Comparison of ENCODE assay signal across 1 cellular context in the genomic region with DNA sequence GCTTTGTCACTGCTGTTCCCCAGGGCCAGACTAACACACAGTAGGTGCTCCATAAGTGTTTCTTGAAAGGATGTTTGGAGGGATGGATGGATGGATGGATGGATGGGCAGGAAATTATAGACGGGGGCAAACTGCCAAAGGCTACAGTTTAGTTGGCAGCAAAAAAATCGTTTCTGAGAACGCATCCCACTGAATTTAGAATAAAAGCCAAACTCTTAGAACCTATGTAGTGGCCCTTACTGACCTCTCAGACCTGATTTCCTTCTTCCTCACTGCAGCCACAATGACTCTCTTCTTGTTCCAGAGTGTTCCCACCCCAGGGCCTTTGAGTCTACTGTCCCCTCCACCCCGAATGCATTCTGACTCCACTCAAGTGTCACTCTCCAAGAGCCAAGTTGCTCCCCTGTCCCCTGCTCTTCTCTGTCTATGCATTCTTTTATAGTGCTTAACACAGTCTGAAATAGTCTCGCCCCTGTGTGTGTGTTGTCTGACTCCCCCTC.
TF ChIP-seq lines count a peak whose summit lies in the region.

No MANE protein-coding gene starts in this region.

TF ChIP-seq in H1, 55 proteins besides CTCF, POLR2A, EP300 and RAD21:
- no peak for TF ChIP-seq POU5F1 (IDR thresholded peaks at IDR 0.05; ENCODE audit: low read depth, low read length)
- no peak for TF ChIP-seq HDAC6 (IDR thresholded peaks at IDR 0.05; ENCODE audit: low read depth, low read length)
- TF ChIP-seq GABPA (IDR thresholded peaks at IDR 0.05; ENCODE audit: borderline replicate concordance, insufficient read depth, low read length), result no peak
- no peak for TF ChIP-seq GTF2F1 (IDR thresholded peaks at IDR 0.05; ENCODE audit: borderline replicate concordance, low read depth, low read length)
- TF ChIP-seq EZH2 (IDR thresholded peaks at IDR 0.05; ENCODE audit: low read depth, low read length, severe bottlenecking), result no peak
- TF ChIP-seq BCL11A (IDR thresholded peaks at IDR 0.05; ENCODE audit: low read depth in 2 of 2, low read length in 2 of 2), result no peak
- TF ChIP-seq KDM1A (IDR thresholded peaks at IDR 0.05; ENCODE audit: borderline replicate concordance, low read length), result no peak
- TF ChIP-seq TAF1 (IDR thresholded peaks at IDR 0.05; ENCODE audit: low read depth, low read length), result no peak
- TF ChIP-seq SP1 (IDR thresholded peaks at IDR 0.05; ENCODE audit: low read depth, low read length), result no peak
